In the genomic region with DNA sequence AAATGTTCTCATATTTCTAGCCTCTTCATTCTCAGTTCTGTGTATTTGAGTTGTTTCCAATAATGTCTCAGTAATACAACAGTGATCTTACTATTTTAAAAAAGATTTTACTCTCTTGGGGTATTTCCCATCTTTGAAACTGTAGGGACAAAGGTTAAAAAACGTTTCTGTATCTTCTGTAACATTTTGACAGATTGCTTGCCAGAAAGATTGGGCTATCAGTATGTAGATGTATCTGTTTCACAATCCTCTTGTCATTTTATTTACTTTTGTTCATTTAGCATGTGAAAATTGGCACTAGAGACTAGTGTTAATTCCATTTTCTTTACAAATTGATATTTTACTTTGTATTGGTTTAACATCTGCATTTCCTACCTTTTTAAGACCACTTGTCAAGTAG, we compare ENCODE assay signal across 28 cellular contexts. TPM values are rescaled to one million over a fixed set of nuclear protein-coding genes. Genes with fewer than 3 reads are reported as not detected.
DNase-seq lines count a peak whose midpoint lies in the region; ATAC-seq and TF ChIP-seq lines count a peak whose summit lies in the region.
"Had no signal": no experiment of that assay in that cellular context is flagged by ENCODE, and none has a peak within 500 bp of the region (broad histone marks: within the 10 kb centered on the region; RNA-seq: fewer than 3 reads in every experiment).

No MANE protein-coding gene starts in this region.

- TF ChIP-seq CTCF in HFFc6 (IDR thresholded peaks at IDR 0.05) (no peak), OCI-LY3 (IDR thresholded peaks at IDR 0.05; ENCODE audit: low read depth, low read length) (no peak), lower lobe of right lung (IDR thresholded peaks at IDR 0.05) (no peak)

- peaks cover 3% of the 10 kb centered on the region for H3K27me3 Mint-ChIP-seq in HFFc6 (ENCODE audit: insufficient read depth)
- no peaks in the 10 kb centered on the region for H3K27me3 Mint-ChIP-seq in stimulated activated naive B cell treated with anti-CD40 and anti-IgM and Interleukin-4, amounts not matched to agents 10 μg/mL and 1 μg/mL and 100 μg/mL, for 72 hours

- H2AFZ ChIP-seq in OCI-LY3 (ENCODE audit: low read depth, low read length): no peak overlapping the region

- H3K4me3 ChIP-seq in OCI-LY3 (ENCODE audit: low read length) (peak overlapping the region; percentile 43), lower lobe of right lung (no peak overlapping the region)
- H3K4me3 ChIP-seq: K562, MG63, SK-N-MC had no signal

- no peaks in the 10 kb centered on the region for H3K36me3 ChIP-seq in OCI-LY3 (replicated peaks; ENCODE audit: low read depth, low read length)
- H3K36me3 ChIP-seq in lower lobe of right lung: no peaks in the 10 kb centered on the region
- H3K36me3 ChIP-seq: MG63 had no signal

- H3K27ac ChIP-seq in OCI-LY3 (ENCODE audit: low read length) (peak overlapping the region; percentile 98), lower lobe of right lung (no peak overlapping the region)

- no peaks in the 10 kb centered on the region for H4K20me1 ChIP-seq in OCI-LY3 (ENCODE audit: insufficient read depth, low read length)

- H3K4me3 Mint-ChIP-seq in HFFc6: no peak overlapping the region
- H3K4me3 Mint-ChIP-seq in stimulated activated naive B cell treated with anti-CD40 and anti-IgM and Interleukin-4, amounts not matched to agents 10 μg/mL and 1 μg/mL and 100 μg/mL, for 72 hours: no peak overlapping the region
- H3K4me3 Mint-ChIP-seq: CD4-positive, alpha-beta memory T cell had no signal

- peak overlapping the region; percentile 81 for H3K4me2 ChIP-seq in OCI-LY3 (ENCODE audit: low read length)

- intact Hi-C loops in left colon (cut with DNase I, micrococcal nuclease): no loop called here
- intact Hi-C loops in lower lobe of right lung (cut with DNase I): no loop called here

- ATAC-seq in left colon: peak; percentile 17
- no peak for ATAC-seq in stimulated activated naive B cell treated with anti-CD40 and anti-IgM and Interleukin-4, amounts not matched to agents 10 μg/mL and 1 μg/mL and 100 μg/mL, for 72 hours (replicated peaks)
- no peak for ATAC-seq in lower lobe of right lung
- ATAC-seq: K562, Panc1 had no signal

- peak overlapping the region; percentile 95 for H3K9ac ChIP-seq in OCI-LY3 (ENCODE audit: low read length)

- no peaks in the 10 kb centered on the region for H3K9me3 Mint-ChIP-seq in HFFc6
- H3K9me3 Mint-ChIP-seq in stimulated activated naive B cell treated with anti-CD40 and anti-IgM and Interleukin-4, amounts not matched to agents 10 μg/mL and 1 μg/mL and 100 μg/mL, for 72 hours: no peaks in the 10 kb centered on the region
- H3K9me3 Mint-ChIP-seq: CD4-positive, alpha-beta memory T cell had no signal

- H3K9me3 ChIP-seq in OCI-LY3 (ENCODE audit: insufficient read depth, low read length) (no peaks in the 10 kb centered on the region), lower lobe of right lung (no peaks in the 10 kb centered on the region)
- H3K9me3 ChIP-seq: Caco-2, MG63 had no signal

- DNase-seq in HFFc6 (no peak), left colon (no peak), occipital lobe (lab: John Stamatoyannopoulos, UW) (no peak), lower lobe of right lung (no peak), H4 (ENCODE audit: low spot score) (no peak)
- DNase-seq in stimulated activated naive B cell treated with anti-CD40 and anti-IgM and Interleukin-4, amounts not matched to agents 10 μg/mL and 1 μg/mL and 100 μg/mL, for 72 hours: no peak
- DNase-seq: C1 segment of cervical spinal cord; Caco-2; CD4-positive, alpha-beta memory T cell; DMS 273 treated with DMSO at 0.1 percent for 48 hours; DMS79; EL; GDM1; MG63; NCI-H1105 treated with DMSO at 0.1 percent for 48 hours; NCI-H146; NCI-H1930; NCI-H2107; NCI-H524 treated with DMSO at 0.1 percent for 48 hours; NCI-H82; SHP77 treated with DMSO at 0.1 percent for 48 hours had no signal

- H3K27ac Mint-ChIP-seq in HFFc6: peak overlapping the region; percentile 31
- peak overlapping the region; percentile 31 for H3K27ac Mint-ChIP-seq in stimulated activated naive B cell treated with anti-CD40 and anti-IgM and Interleukin-4, amounts not matched to agents 10 μg/mL and 1 μg/mL and 100 μg/mL, for 72 hours

- no peaks in the 10 kb centered on the region for H3K79me2 ChIP-seq in OCI-LY3 (ENCODE audit: low read length)

- H3K27me3 ChIP-seq in OCI-LY3 (ENCODE audit: low read depth, low read length) (no peaks in the 10 kb centered on the region), lower lobe of right lung (ENCODE audit: low read depth) (no peaks in the 10 kb centered on the region)
- H3K27me3 ChIP-seq: MG63 had no signal

- peaks cover 27% of the 10 kb centered on the region for H3K4me1 Mint-ChIP-seq in HFFc6 (ENCODE audit: low read depth)
- peaks cover 24 to 47% of the 10 kb centered on the region in 2 donors for H3K4me1 Mint-ChIP-seq in stimulated activated naive B cell treated with anti-CD40 and anti-IgM and Interleukin-4, amounts not matched to agents 10 μg/mL and 1 μg/mL and 100 μg/mL, for 72 hours
- H3K4me1 Mint-ChIP-seq: CD4-positive, alpha-beta memory T cell had no signal

- H3K4me1 ChIP-seq in OCI-LY3 (ENCODE audit: low read length) (peaks cover 96% of the 10 kb centered on the region), lower lobe of right lung (peaks cover 8% of the 10 kb centered on the region)

- no peaks in the 10 kb centered on the region for H3K36me3 Mint-ChIP-seq in HFFc6 (ENCODE audit: low read depth)
- H3K36me3 Mint-ChIP-seq in stimulated activated naive B cell treated with anti-CD40 and anti-IgM and Interleukin-4, amounts not matched to agents 10 μg/mL and 1 μg/mL and 100 μg/mL, for 72 hours: no peaks in the 10 kb centered on the region
- H3K36me3 Mint-ChIP-seq: CD4-positive, alpha-beta memory T cell had no signal

RNA-seq across cellular contexts. Expression of gene CXCL9, which starts 6.2 kb away (rescaled TPM):
- not detected for total RNA-seq in HFFc6 (2021; fragmentation: NEBNext Ultra II Directional; extraction: Animal tissue kit (Norgen Biotek cat#: 25700))
- total RNA-seq in left colon (1 to 10 TPM; 1.1 to 1.3 TPM), occipital lobe (not detected), lower lobe of right lung (1.3 TPM)
- not detected in 2 replicates for total RNA-seq in H4 (2014; rRNA removed; shearing (Covaris generic))
- total RNA-seq: A673, Caco-2, HT-29, K562 had no signal

RNA-seq across cellular contexts. Expression of gene CXCL10, which starts 9.8 kb away (rescaled TPM):
- total RNA-seq in HFFc6 (2021; fragmentation: NEBNext Ultra II Directional; extraction: Animal tissue kit (Norgen Biotek cat#: 25700)): not detected
- total RNA-seq in left colon: 1 to 10 TPM; 2.5 to 3.2 TPM
- 0.78 TPM for total RNA-seq in occipital lobe
- 3.3 TPM for total RNA-seq in lower lobe of right lung
- total RNA-seq in H4 (2014; rRNA removed; shearing (Covaris generic)): 0.41 and 1.1 TPM in 2 replicates
- total RNA-seq: Caco-2, OCI-LY7 had no signal

RNA-seq across cellular contexts. Expression of gene CXCL11, which starts 22.3 kb away (rescaled TPM):
- not detected for total RNA-seq in HFFc6 (2021; fragmentation: NEBNext Ultra II Directional; extraction: Animal tissue kit (Norgen Biotek cat#: 25700))
- under 1 TPM; 0.36 to 0.46 TPM for total RNA-seq in left colon
- total RNA-seq in occipital lobe: not detected
- 0.62 TPM for total RNA-seq in lower lobe of right lung
- not detected in 2 replicates for total RNA-seq in H4 (2014; rRNA removed; shearing (Covaris generic))
- total RNA-seq: Caco-2; CD4-positive, alpha-beta memory T cell had no signal

RNA-seq across cellular contexts. Expression of gene SDAD1, which starts 22.8 kb away (rescaled TPM):
- total RNA-seq in HFFc6 (2021; fragmentation: NEBNext Ultra II Directional; extraction: Animal tissue kit (Norgen Biotek cat#: 25700)): 10 to 100 TPM; 38.0 to 47.2 (median 41.6) TPM
- total RNA-seq in left colon (10 to 100 TPM; 23.0 to 28.8 TPM), occipital lobe (38.4 TPM), lower lobe of right lung (32.2 TPM)
- total RNA-seq in H4 (2014; rRNA removed; shearing (Covaris generic)): 22.6 and 32.2 TPM in 2 replicates
